ENCODE assay signal across 8 cellular contexts in the genomic region with DNA sequence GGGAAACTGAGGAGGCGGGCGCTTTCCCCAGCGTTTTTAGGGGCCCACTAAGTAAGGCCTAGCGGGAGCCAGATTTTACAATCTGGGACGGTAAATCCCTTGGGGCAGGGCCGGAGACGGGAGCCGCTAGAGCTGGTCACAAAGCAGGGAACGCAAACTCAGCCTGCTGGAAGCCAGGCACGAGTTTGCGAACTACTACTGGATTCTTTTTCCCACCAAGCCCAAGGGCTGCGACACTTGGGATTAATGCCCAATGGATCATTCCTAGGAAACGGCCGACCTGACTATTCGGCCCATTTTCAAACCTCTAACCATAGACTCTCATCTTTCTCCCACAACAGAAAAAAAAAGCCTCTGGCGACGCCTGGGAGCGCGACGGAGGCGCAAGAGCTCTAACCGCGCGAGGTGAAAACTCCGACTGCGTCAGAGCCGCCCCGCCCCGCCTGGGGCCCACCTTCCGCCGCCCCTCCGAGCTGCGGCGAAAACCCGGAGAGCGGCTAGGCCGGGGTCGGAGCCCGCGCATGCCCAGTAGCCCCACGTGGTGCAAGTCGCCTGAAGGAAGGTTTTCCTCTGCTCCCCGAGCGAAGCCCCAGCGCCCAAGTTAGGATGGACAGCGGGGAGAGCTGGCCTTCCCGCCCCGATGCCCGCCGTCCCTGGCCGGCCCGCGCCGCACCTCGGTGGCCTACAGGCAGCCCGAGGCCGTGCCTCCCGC. TPM values are rescaled to one million over a fixed set of nuclear protein-coding genes. Genes with fewer than 3 reads are reported as not detected.
A peak's percentile ranks its signal among the peaks of the same experiment; 100 is the strongest.
DNase-seq lines count a peak whose midpoint lies in the region; ATAC-seq and TF ChIP-seq lines count a peak whose summit lies in the region.

No MANE protein-coding gene starts in this region.

- CTCF ChIA-PET in activated naive CD4-positive, alpha-beta T cell treated with anti-CD3 and anti-CD28 coated beads for 36 hours (lab: Charles Lee) = interaction anchor here (0.6 kb wide), 2 partner anchors 28 to 313 kb away, joined by 3 to 7 read pairs; no protein-coding TSS in a partner anchor

- peak in 1 of 4 experiments; percentile 2 for TF ChIP-seq CTCF in gastroesophageal sphincter (IDR thresholded peaks at IDR 0.05)

- intact Hi-C loops in activated naive CD4-positive, alpha-beta T cell treated with anti-CD3 and anti-CD28 coated beads for 36 hours (cut with micrococcal nuclease) = loop anchor here (1.0 to 10.0 kb wide), 5 partner anchors 192 to 1086 kb away; a partner anchor contains a TSS

- H3K9me3 ChIP-seq in MG63 (no peaks in the 10 kb centered on the region; the same call in 1 of the 2 replicates), SJSA1 (replicated peaks) (no peaks in the 10 kb centered on the region), gastroesophageal sphincter (no peaks in the 10 kb centered on the region)

- H3K9me3 Mint-ChIP-seq in activated naive CD4-positive, alpha-beta T cell treated with anti-CD3 and anti-CD28 coated beads for 36 hours = no peaks in the 10 kb centered on the region

- DNase-seq in G401 (ENCODE audit: low spot score) = peak; percentile 90
- peak; percentile 98 for DNase-seq in HCEC 1CT
- peak; percentile 95 for DNase-seq in MG63
- DNase-seq in SJSA1 (ENCODE audit: low read depth in 1 of 2, low spot score in 2 of 2) = peak; percentile 96 to 97
- DNase-seq in activated naive CD4-positive, alpha-beta T cell treated with anti-CD3 and anti-CD28 coated beads for 36 hours = peak; percentile 96
- peak; percentile 14 to 99 (median 91) for DNase-seq in nucleus accumbens (lab: John Stamatoyannopoulos, UW)
- peak; percentile 96 for DNase-seq in superior temporal gyrus (ENCODE audit: extremely low spot score)

- H3K27ac ChIP-seq in SJSA1 (peak overlapping the region; percentile 89), gastroesophageal sphincter (peak overlapping the region; percentile 94 to 98 (median 96))

- peak; percentile 87 for ATAC-seq in gastroesophageal sphincter

- H3K4me3 Mint-ChIP-seq in activated naive CD4-positive, alpha-beta T cell treated with anti-CD3 and anti-CD28 coated beads for 36 hours = peak overlapping the region; percentile 88

- H3K27me3 Mint-ChIP-seq in activated naive CD4-positive, alpha-beta T cell treated with anti-CD3 and anti-CD28 coated beads for 36 hours (ENCODE audit: low read depth) = no peaks in the 10 kb centered on the region

- WGBS in gastroesophageal sphincter (ENCODE audit: low coverage in 1 of 2), 2 donors = no CpG with 5 or more reads among the region's 58 CpGs

- in situ Hi-C loops in G401 (cut with HindIII; ENCODE audit: low sequenced_read_pairs) = no loop called here

- H3K36me3 ChIP-seq in MG63 (no peaks in the 10 kb centered on the region), SJSA1 (peaks cover 7% of the 10 kb centered on the region), gastroesophageal sphincter (peaks cover 0 to 9% of the 10 kb centered on the region in 2 donors)

- H3K27ac Mint-ChIP-seq in activated naive CD4-positive, alpha-beta T cell treated with anti-CD3 and anti-CD28 coated beads for 36 hours = peak overlapping the region; percentile 95

- peak overlapping the region; percentile 87 for H3K4me3 ChIP-seq in MG63
- peak overlapping the region; percentile 71 for H3K4me3 ChIP-seq in SJSA1
- peak overlapping the region; percentile 68 to 87 for H3K4me3 ChIP-seq in gastroesophageal sphincter

- H3K4me1 Mint-ChIP-seq in activated naive CD4-positive, alpha-beta T cell treated with anti-CD3 and anti-CD28 coated beads for 36 hours (ENCODE audit: low read depth) = peaks cover 30% of the 10 kb centered on the region

- TF ChIP-seq EP300 in gastroesophageal sphincter (IDR thresholded peaks at IDR 0.05) = no peak

- H3K27me3 ChIP-seq in MG63 (no peaks in the 10 kb centered on the region), SJSA1 (replicated peaks) (no peaks in the 10 kb centered on the region), gastroesophageal sphincter (no peaks in the 10 kb centered on the region)

- H3K36me3 Mint-ChIP-seq in activated naive CD4-positive, alpha-beta T cell treated with anti-CD3 and anti-CD28 coated beads for 36 hours (ENCODE audit: low read depth) = no peaks in the 10 kb centered on the region

- peak; percentile 38 to 60 for TF ChIP-seq POLR2A in gastroesophageal sphincter (IDR thresholded peaks at IDR 0.05)

- peaks cover 16% of the 10 kb centered on the region for H3K4me1 ChIP-seq in SJSA1 (replicated peaks)
- peaks cover 0 to 38% (median 20%) of the 10 kb centered on the region in 3 donors for H3K4me1 ChIP-seq in gastroesophageal sphincter

RNA-seq across cellular contexts. Expression of a gene that starts 0.6 kb away (rescaled TPM):
- total RNA-seq in G401 (2014; rRNA removed; shearing (Covaris generic)) = 10.0 and 25.5 TPM in 2 replicates
- 9.2 and 19.7 TPM in 2 replicates for total RNA-seq in MG63 (2014; rRNA removed; shearing (Covaris generic); ENCODE audit: low replicate concordance)
- 85.5 and 109 TPM in 2 replicates for total RNA-seq in SJSA1 (2014; rRNA removed; shearing (Covaris generic))
- 1 to 10 TPM; 8.1 to 8.8 TPM for total RNA-seq in activated naive CD4-positive, alpha-beta T cell treated with anti-CD3 and anti-CD28 coated beads for 36 hours
- 100 to 1,000 TPM in 1 of 4 donors, 10 to 100 TPM in 3; 57.7 to 116 (median 66.1) TPM for total RNA-seq in gastroesophageal sphincter

Comparison
In these comparisons a context has a peak if more than half of its experiments do, and no peak if none do; other contexts are left out.
1. Peak in every context shown above with its lines: DNase-seq, ATAC-seq, H3K4me3 ChIP-seq and H3K27ac ChIP-seq.